19 cellular contexts compared by ENCODE assay signal in the genomic region with DNA sequence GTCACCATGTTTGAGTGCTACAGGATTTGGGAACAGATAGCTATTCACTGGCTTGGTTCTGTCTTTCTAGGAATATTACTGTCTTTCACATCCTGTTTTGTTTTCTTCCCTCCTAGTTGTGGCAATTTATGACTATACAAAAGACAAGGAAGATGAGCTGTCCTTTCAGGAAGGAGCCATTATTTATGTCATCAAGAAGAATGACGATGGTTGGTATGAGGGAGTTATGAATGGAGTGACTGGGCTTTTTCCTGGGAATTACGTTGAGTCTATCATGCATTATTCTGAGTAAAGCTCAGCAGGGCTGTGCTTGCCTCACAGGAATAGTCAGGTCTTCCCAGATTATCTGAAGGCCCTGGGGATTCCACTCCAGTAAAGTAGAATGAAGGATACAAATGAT.
DNase-seq lines count a peak whose midpoint lies in the region; TF ChIP-seq lines count a peak whose summit lies in the region.
"Had no signal": no experiment of that assay in that cellular context is flagged by ENCODE, and none has a peak within 500 bp of the region (broad histone marks: within the 10 kb centered on the region; RNA-seq: fewer than 3 reads in every experiment).

No MANE protein-coding gene starts in this region.

- peaks cover 78% of the 10 kb centered on the region for H3K36me3 Mint-ChIP-seq in nephron progenitor cell (ENCODE audit: low read depth)

- TF ChIP-seq CTCF in epithelial cell of esophagus (IDR thresholded peaks at IDR 0.05; ENCODE audit: insufficient read depth, low read depth, low read length, missing control alignments) (no peak), nephron progenitor cell (IDR thresholded peaks at IDR 0.05) (no peak)

- no peaks in the 10 kb centered on the region for H3K9me3 Mint-ChIP-seq in nephron progenitor cell
- H3K9me3 Mint-ChIP-seq: activated naive CD8-positive, alpha-beta T cell treated with anti-CD3 and anti-CD28 coated beads for 36 hours; central memory CD8-positive, alpha-beta T cell; stimulated activated naive CD8-positive, alpha-beta T cell treated with anti-CD3 and anti-CD28 coated beads, Interleukin-15, Interleukin-2, amounts not matched to agents 100 ng/mL and 50 ng/mL, for 24 hours had no signal

- DNase-seq in D341Med (ENCODE audit: low spot score) (peak; percentile 29), RKO (ENCODE audit: low spot score) (peak; percentile 47), epithelial cell of esophagus (ENCODE audit: low read depth) (peak; percentile 54), nephron progenitor cell (no peak), NCI-H1694 (lab: John Stamatoyannopoulos, UW) (no peak), NCI-H774 (lab: John Stamatoyannopoulos, UW) (no peak), NCI-H446 treated with DMSO at 0.1 percent for 48 hours (lab: John Stamatoyannopoulos, UW) (no peak)
- DNase-seq in effector CD4-positive, alpha-beta T cell = no peak
- DNase-seq: activated CD4-positive, alpha-beta T cell treated with anti-CD3 and anti-CD28 coated beads for 36 hours; activated naive CD8-positive, alpha-beta T cell treated with anti-CD3 and anti-CD28 coated beads for 36 hours; heart right ventricle; NCI-H187; NCI-H748 treated with DMSO at 0.1 percent for 48 hours; pancreas; small intestine had no signal

- peak overlapping the region; percentile 14 for H3K27ac Mint-ChIP-seq in nephron progenitor cell
- H3K27ac Mint-ChIP-seq: activated CD4-positive, alpha-beta T cell treated with anti-CD3 and anti-CD28 coated beads for 36 hours; activated naive CD8-positive, alpha-beta T cell treated with anti-CD3 and anti-CD28 coated beads for 36 hours; stimulated activated naive CD8-positive, alpha-beta T cell treated with anti-CD3 and anti-CD28 coated beads, Interleukin-15, Interleukin-2, amounts not matched to agents 100 ng/mL and 50 ng/mL, for 24 hours had no signal

- H3K4me3 ChIP-seq in epithelial cell of esophagus (ENCODE audit: low read length) = no peak overlapping the region
- H3K4me3 ChIP-seq: BLaER1 treated with 17β-estradiol and CSF1 and Interleukin-3, amounts not matched to agents 10 nM and 100 nM; GM12878; heart right ventricle; pancreas had no signal

- H3K4me3 Mint-ChIP-seq in nephron progenitor cell = no peak overlapping the region
- H3K4me3 Mint-ChIP-seq: activated CD4-positive, alpha-beta T cell treated with anti-CD3 and anti-CD28 coated beads for 36 hours; activated naive CD8-positive, alpha-beta T cell treated with anti-CD3 and anti-CD28 coated beads for 36 hours; central memory CD8-positive, alpha-beta T cell; stimulated activated naive CD8-positive, alpha-beta T cell treated with anti-CD3 and anti-CD28 coated beads, Interleukin-15, Interleukin-2, amounts not matched to agents 100 ng/mL and 50 ng/mL, for 24 hours had no signal

- H3K27me3 Mint-ChIP-seq in nephron progenitor cell (ENCODE audit: low read depth, poor library complexity) = no peaks in the 10 kb centered on the region
- H3K27me3 Mint-ChIP-seq: activated CD4-positive, alpha-beta T cell treated with anti-CD3 and anti-CD28 coated beads for 36 hours; activated naive CD8-positive, alpha-beta T cell treated with anti-CD3 and anti-CD28 coated beads for 36 hours; central memory CD8-positive, alpha-beta T cell; stimulated activated naive CD8-positive, alpha-beta T cell treated with anti-CD3 and anti-CD28 coated beads, Interleukin-15, Interleukin-2, amounts not matched to agents 100 ng/mL and 50 ng/mL, for 24 hours had no signal

- no peaks in the 10 kb centered on the region for H3K4me1 Mint-ChIP-seq in nephron progenitor cell
- H3K4me1 Mint-ChIP-seq: activated CD4-positive, alpha-beta T cell treated with anti-CD3 and anti-CD28 coated beads for 36 hours; activated naive CD8-positive, alpha-beta T cell treated with anti-CD3 and anti-CD28 coated beads for 36 hours; central memory CD8-positive, alpha-beta T cell had no signal

Comparison
In these comparisons a context has a peak if more than half of its experiments do, and no peak if none do; other contexts are left out.
1. DNase-seq: peak in D341Med (single experiment), RKO (single experiment) and epithelial cell of esophagus (single experiment); none in nephron progenitor cell (single experiment), NCI-H1694 (single experiment), NCI-H774 (single experiment), effector CD4-positive, alpha-beta T cell (single experiment) and NCI-H446 treated with DMSO at 0.1 percent for 48 hours (single experiment).